Comparison of ENCODE assay signal across 1 cellular context in genomic region chr6:27630727-27631613, GRCh38.
TF ChIP-seq lines count a peak whose summit lies in the region.

No MANE protein-coding gene starts in this region.

TF ChIP-seq in HepG2, 621 proteins besides CTCF, POLR2A, EP300 and RAD21 (continued from another document and continues in another):
- peak; percentile 72 for TF ChIP-seq ARID5B (CRISPR knock-in tag; IDR thresholded peaks at IDR 0.05)
- TF ChIP-seq CCDC6 (CRISPR knock-in tag; IDR thresholded peaks at IDR 0.05), result peak; percentile 89; the same call in 1 of the 2 replicates
- no peak for TF ChIP-seq ZNF670 (CRISPR knock-in tag; IDR thresholded peaks at IDR 0.05; ENCODE audit: borderline replicate concordance)
- TF ChIP-seq ZNF230 (CRISPR knock-in tag; IDR thresholded peaks at IDR 0.05), result peak; percentile 75
- TF ChIP-seq SRSF1 (optimal IDR thresholded peaks at IDR 0.05; ENCODE audit: low read depth, low read length), result no peak
- TF ChIP-seq HNRNPL (IDR thresholded peaks at IDR 0.05; ENCODE audit: low read depth, low read length), result no peak
- TF ChIP-seq GZF1 (CRISPR knock-in tag; IDR thresholded peaks at IDR 0.05), result 0 out of 2 replicates have a peak, but pooled peaks have one; percentile 49
- no peak for TF ChIP-seq SUZ12 (IDR thresholded peaks at IDR 0.05; ENCODE audit: low read depth, low read length)
- TF ChIP-seq ZNF629 (CRISPR knock-in tag; conservative IDR thresholded peaks at IDR 0.05), result peak; percentile 48; the same call in 1 of the 2 replicates
- TF ChIP-seq TBX3 (IDR thresholded peaks at IDR 0.05; ENCODE audit: borderline replicate concordance), result no peak
- TF ChIP-seq GLMP (CRISPR knock-in tag; IDR thresholded peaks at IDR 0.05; ENCODE audit: borderline replicate concordance), result no peak
- TF ChIP-seq ELK4 (CRISPR knock-in tag; IDR thresholded peaks at IDR 0.05; ENCODE audit: borderline replicate concordance), result no peak
- TF ChIP-seq ZNF687 (CRISPR knock-in tag; IDR thresholded peaks at IDR 0.05), result peak; percentile 97
- TF ChIP-seq ZBTB46 (CRISPR knock-in tag; IDR thresholded peaks at IDR 0.05; ENCODE audit: borderline replicate concordance), result no peak
- TF ChIP-seq ZNF720 (CRISPR knock-in tag; IDR thresholded peaks at IDR 0.05), result peak; percentile 96
- TF ChIP-seq ZNF563 (CRISPR knock-in tag; IDR thresholded peaks at IDR 0.05), result peak; percentile 89; the same call in 1 of the 2 replicates
- TF ChIP-seq NFIB (CRISPR knock-in tag; IDR thresholded peaks at IDR 0.05; ENCODE audit: borderline replicate concordance), result peak; percentile 86; the same call in 1 of the 2 replicates
- TF ChIP-seq ATAD3A (CRISPR knock-in tag; IDR thresholded peaks at IDR 0.05), result no peak
- TF ChIP-seq ELF3 (CRISPR knock-in tag; IDR thresholded peaks at IDR 0.05), result peak; percentile 81
- peak; percentile 84; the same call in 1 of the 2 replicates for TF ChIP-seq IRX3 (CRISPR knock-in tag; IDR thresholded peaks at IDR 0.05; ENCODE audit: borderline replicate concordance, low read depth)
- TF ChIP-seq MTA1 (CRISPR knock-in tag; IDR thresholded peaks at IDR 0.05; ENCODE audit: borderline replicate concordance), result peak; percentile 38; the same call in 1 of the 2 replicates
- peak; percentile 82 for TF ChIP-seq TSC22D2 (CRISPR knock-in tag; IDR thresholded peaks at IDR 0.05; ENCODE audit: borderline replicate concordance)
- no peak for TF ChIP-seq CBX2 (IDR thresholded peaks at IDR 0.05; ENCODE audit: low read depth, low read length)
- 0 out of 2 replicates have a peak, but pooled peaks have one; percentile 67 for TF ChIP-seq CBX2 (CRISPR knock-in tag; IDR thresholded peaks at IDR 0.05; ENCODE audit: low read depth)
- TF ChIP-seq ZNF770 (CRISPR knock-in tag; IDR thresholded peaks at IDR 0.05), result peak; percentile 26; the same call in 1 of the 2 replicates
- no peak for TF ChIP-seq GTF3A (CRISPR knock-in tag; conservative IDR thresholded peaks at IDR 0.05)
- TF ChIP-seq NCOA2 (CRISPR knock-in tag; IDR thresholded peaks at IDR 0.05), result peak; percentile 71
- peak; percentile 96 for TF ChIP-seq TOPORS (CRISPR knock-in tag; IDR thresholded peaks at IDR 0.05)
- TF ChIP-seq GATAD2A (CRISPR knock-in tag; IDR thresholded peaks at IDR 0.05), result peak; percentile 79
- TF ChIP-seq ZNF646 (CRISPR knock-in tag; IDR thresholded peaks at IDR 0.05), result no peak
- no peak for TF ChIP-seq SKI (IDR thresholded peaks at IDR 0.05; ENCODE audit: partially characterized antibody)
- TF ChIP-seq FLYWCH1 (CRISPR knock-in tag; IDR thresholded peaks at IDR 0.05), result peak; percentile 96
- peak; percentile 88 for TF ChIP-seq TBX2 (CRISPR knock-in tag; IDR thresholded peaks at IDR 0.05; ENCODE audit: borderline replicate concordance)
- TF ChIP-seq ZNF576 (CRISPR knock-in tag; IDR thresholded peaks at IDR 0.05), result no peak; the same call in 1 of the 2 replicates
- peak; percentile 85; the same call in 1 of the 2 replicates for TF ChIP-seq TMF1 (CRISPR knock-in tag; IDR thresholded peaks at IDR 0.05; ENCODE audit: low read depth)
- peak; percentile 46; the same call in 1 of the 2 replicates for TF ChIP-seq ZNF317 (CRISPR knock-in tag; IDR thresholded peaks at IDR 0.05)
- peak; percentile 89 for TF ChIP-seq ZNF30 (CRISPR knock-in tag; IDR thresholded peaks at IDR 0.05)
- peak; percentile 84 for TF ChIP-seq MIER2 (CRISPR knock-in tag; IDR thresholded peaks at IDR 0.05)
- peak; percentile 33; the same call in 1 of the 2 replicates for TF ChIP-seq FOSL2 (CRISPR knock-in tag; IDR thresholded peaks at IDR 0.05)
- TF ChIP-seq ARHGAP35 (CRISPR knock-in tag; IDR thresholded peaks at IDR 0.05; ENCODE audit: borderline replicate concordance), result peak; percentile 89
